Comparison of ENCODE assay signal across 23 cellular contexts in the genomic region with DNA sequence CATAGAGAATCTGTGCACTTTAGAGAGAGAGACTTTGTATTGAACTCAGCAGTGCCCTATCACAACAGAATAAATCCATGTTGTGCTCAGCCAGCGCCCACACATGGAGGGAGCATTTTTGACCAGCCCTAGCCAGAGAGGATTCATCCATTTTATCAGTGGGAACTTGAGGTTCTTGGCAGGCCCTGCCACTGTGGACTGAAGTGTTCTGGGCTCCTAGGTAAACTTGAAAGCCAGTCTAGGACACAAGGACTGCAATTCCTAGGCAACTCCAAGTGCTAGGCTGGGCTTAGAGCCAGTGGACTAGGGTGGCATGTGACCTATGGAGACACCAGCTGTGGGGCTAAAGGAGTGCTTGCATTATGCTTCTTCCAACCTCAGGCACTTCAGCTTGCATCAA.
"Had no signal": no experiment of that assay in that cellular context is flagged by ENCODE, and none has a peak within 500 bp of the region (broad histone marks: within the 10 kb centered on the region; RNA-seq: fewer than 3 reads in every experiment).

No MANE protein-coding gene starts in this region.

- H3K9ac ChIP-seq: parathyroid adenoma had no signal

- H2AFZ ChIP-seq: hepatocyte, parathyroid adenoma had no signal

- H3K4me3 ChIP-seq: coronary artery, hepatocyte, psoas muscle, sigmoid colon, skin epidermis, testis, transverse colon had no signal

- H3K9me3 ChIP-seq: psoas muscle, sigmoid colon, testis had no signal

- DNase-seq: effector CD4-positive, alpha-beta T cell; endodermal cell; erythroblast; foreskin keratinocyte; head of caudate nucleus; kidney; left colon; mammary epithelial cell; naive thymus-derived CD4-positive, alpha-beta T cell; nephron progenitor cell; psoas muscle; retina; sigmoid colon; stimulated activated CD4-positive, alpha-beta T cell treated with anti-CD3 and anti-CD28 coated beads, Interleukin-2, amount 100 ng/mL, for 24 hours; stimulated activated CD4-positive, alpha-beta T cell treated with anti-CD3 and anti-CD28 coated beads, Interleukin-4, amount 100 ng/mL, for 4 hours; stimulated activated naive B cell treated with anti-CD40 and anti-IgM and Interleukin-4, amounts not matched to agents 10 μg/mL and 1 μg/mL and 100 μg/mL, for 72 hours; stimulated activated naive CD8-positive, alpha-beta T cell treated with anti-CD3 and anti-CD28 coated beads, Interleukin-15, amount 100 ng/mL, for 72 hours; testis; transverse colon had no signal

- H3K79me2 ChIP-seq: hepatocyte, parathyroid adenoma had no signal

- H3K36me3 ChIP-seq: sigmoid colon, transverse colon had no signal

- ATAC-seq: foreskin keratinocyte; left colon; naive thymus-derived CD4-positive, alpha-beta T cell; psoas muscle; stimulated activated naive B cell treated with anti-CD40 and anti-IgM and Interleukin-4, amounts not matched to agents 10 μg/mL and 1 μg/mL and 100 μg/mL, for 72 hours; stimulated activated naive CD8-positive, alpha-beta T cell treated with anti-CD3 and anti-CD28 coated beads, Interleukin-15, amount 100 ng/mL, for 72 hours had no signal

- H3K4me1 ChIP-seq: foreskin keratinocyte, parathyroid adenoma, psoas muscle, sigmoid colon, testis, transverse colon had no signal

- H3K27ac ChIP-seq: coronary artery, foreskin keratinocyte, hepatocyte, parathyroid adenoma, psoas muscle, sigmoid colon, skin epidermis, testis, transverse colon had no signal

- H3K27me3 ChIP-seq: foreskin keratinocyte, hepatocyte, sigmoid colon, testis, transverse colon had no signal

- H3K4me2 ChIP-seq: hepatocyte had no signal
